24 cellular contexts compared by ENCODE assay signal in the genomic region with DNA sequence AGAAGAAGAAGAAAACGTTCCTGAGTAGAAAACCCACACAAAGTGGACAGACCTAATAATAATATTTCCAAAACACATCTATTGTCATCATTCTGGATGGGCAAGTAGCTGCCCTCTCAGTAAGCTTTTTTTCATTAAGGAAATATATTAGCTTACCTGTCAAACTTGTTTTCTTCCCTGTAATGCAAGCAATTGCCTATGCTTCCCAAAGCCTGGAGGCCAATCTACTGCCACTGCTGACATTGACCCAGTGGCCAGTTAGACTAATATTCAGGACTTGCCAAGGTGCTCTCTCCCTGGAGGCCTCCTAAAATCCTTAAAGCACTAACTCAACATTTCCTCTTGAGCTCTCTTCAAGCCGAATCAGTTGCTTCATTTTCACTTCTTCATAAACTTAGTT.
"Had no signal": no experiment of that assay in that cellular context is flagged by ENCODE, and none has a peak within 500 bp of the region (broad histone marks: within the 10 kb centered on the region; RNA-seq: fewer than 3 reads in every experiment).

No MANE protein-coding gene starts in this region.

- H3K4me1 ChIP-seq: gastrocnemius medialis, heart right ventricle, left lung, lower lobe of right lung had no signal

- DNase-seq: dermis blood vessel endothelial cell; dorsolateral prefrontal cortex; effector CD4-positive, alpha-beta T cell; effector memory CD4-positive, alpha-beta T cell; erythroblast; esophagus squamous epithelium; foreskin fibroblast; foreskin melanocyte; gastrocnemius medialis; glutamatergic neuron; head of caudate nucleus; heart right ventricle; hippocampal formation; left cardiac atrium; left lung; left ventricle myocardium superior; lower lobe of right lung; mesenchymal stem cell; mucosa of descending colon; naive B cell; naive thymus-derived CD8-positive, alpha-beta T cell had no signal

- H3K4me3 ChIP-seq: coronary artery, dorsolateral prefrontal cortex, esophagus squamous epithelium, gastrocnemius medialis, heart right ventricle, left lung, lower lobe of right lung, mucosa of descending colon had no signal

- H3K9me3 ChIP-seq: esophagus squamous epithelium, gastrocnemius medialis, heart right ventricle, left lung, lower lobe of right lung, mucosa of descending colon had no signal

- H3K9me3 Mint-ChIP-seq: mesothelial cell of epicardium; naive B cell; naive thymus-derived CD8-positive, alpha-beta T cell had no signal

- H3K36me3 Mint-ChIP-seq: mesothelial cell of epicardium, naive B cell had no signal

- H3K36me3 ChIP-seq: esophagus squamous epithelium, gastrocnemius medialis, heart right ventricle, left lung, lower lobe of right lung had no signal

- H3K27ac Mint-ChIP-seq: mesothelial cell of epicardium; naive B cell; naive thymus-derived CD8-positive, alpha-beta T cell had no signal

- H3K27me3 Mint-ChIP-seq: naive thymus-derived CD8-positive, alpha-beta T cell had no signal

- H3K4me1 Mint-ChIP-seq: naive B cell had no signal

- H3K27me3 ChIP-seq: dorsolateral prefrontal cortex, esophagus squamous epithelium, gastrocnemius medialis, heart right ventricle, left lung had no signal

- H3K27ac ChIP-seq: coronary artery, dorsolateral prefrontal cortex, epithelial cell of prostate, esophagus squamous epithelium, gastrocnemius medialis, heart right ventricle, left lung, lower lobe of right lung had no signal

- H3K4me3 Mint-ChIP-seq: mesothelial cell of epicardium; naive B cell; naive thymus-derived CD8-positive, alpha-beta T cell had no signal
